8 cellular contexts compared by ENCODE assay signal in genomic region chr12:101773560-101774206, GRCh38. TPM values are rescaled to one million over a fixed set of nuclear protein-coding genes. Genes with fewer than 3 reads are reported as not detected.
DNase-seq lines count a peak whose midpoint lies in the region; ATAC-seq and TF ChIP-seq lines count a peak whose summit lies in the region.

No MANE protein-coding gene starts in this region.

- peaks cover 0 to 63% (median 31%) of the 10 kb centered on the region in 9 donors for H3K36me3 ChIP-seq in heart left ventricle

- H3K4me1 ChIP-seq in H9 (ENCODE audit: insufficient read depth, low read length) (no peaks in the 10 kb centered on the region), heart left ventricle (peaks cover 0 to 44% (median 1%) of the 10 kb centered on the region in 12 donors)

- no peak overlapping the region for H4K8ac ChIP-seq in H9 (replicated peaks; ENCODE audit: insufficient read length, low read depth, low read length)

- H3K4me1 Mint-ChIP-seq in H9, result no peaks in the 10 kb centered on the region
- H3K4me1 Mint-ChIP-seq in activated naive CD8-positive, alpha-beta T cell treated with anti-CD3 and anti-CD28 coated beads for 36 hours, result no peaks in the 10 kb centered on the region

- H2BK5ac ChIP-seq in H9 (ENCODE audit: insufficient read length, low read length), result no peak overlapping the region

- H3K14ac ChIP-seq in H9 (ENCODE audit: insufficient read depth, low read length), result no peak overlapping the region

- H3K9me3 ChIP-seq in H9 (ENCODE audit: control insufficient read depth, low read depth, low read length), result no peaks in the 10 kb centered on the region
- H3K9me3 ChIP-seq in heart left ventricle, result no peaks in the 10 kb centered on the region

- no peak overlapping the region for H3K23ac ChIP-seq in H9 (ENCODE audit: insufficient read length, low read depth, low read length)

- H3K27ac ChIP-seq in H9 (ENCODE audit: insufficient read length, low read depth, low read length) (no peak overlapping the region), heart left ventricle (no peak overlapping the region)

- no peak overlapping the region for H3K4me2 ChIP-seq in H9 (ENCODE audit: insufficient read depth, insufficient read length, low read length)

- TF ChIP-seq POLR2A in NB4 (IDR thresholded peaks at IDR 0.05; ENCODE audit: extremely low read depth, insufficient read length) (no peak), heart left ventricle (IDR thresholded peaks at IDR 0.05) (no peak)

- H2AK5ac ChIP-seq in H9 (ENCODE audit: insufficient read length, low read length), result no peak overlapping the region

- no peak overlapping the region for H4K5ac ChIP-seq in H9 (ENCODE audit: insufficient read length, low read depth, low read length)

- no peaks in the 10 kb centered on the region for H3K79me2 ChIP-seq in H9 (ENCODE audit: insufficient read depth, low read length)

- no peak overlapping the region for H3K4ac ChIP-seq in H9 (ENCODE audit: low read depth, low read length)

- H3K27me3 Mint-ChIP-seq in H9 (ENCODE audit: low read depth), result no peaks in the 10 kb centered on the region
- H3K27me3 Mint-ChIP-seq in activated naive CD8-positive, alpha-beta T cell treated with anti-CD3 and anti-CD28 coated beads for 36 hours, result no peaks in the 10 kb centered on the region

- no peaks in the 10 kb centered on the region for H3K27me3 ChIP-seq in H9 (ENCODE audit: insufficient read depth, low read length)
- no peaks in the 10 kb centered on the region for H3K27me3 ChIP-seq in heart left ventricle

- no peaks in the 10 kb centered on the region for H3K9me3 Mint-ChIP-seq in H9
- no peaks in the 10 kb centered on the region for H3K9me3 Mint-ChIP-seq in activated naive CD8-positive, alpha-beta T cell treated with anti-CD3 and anti-CD28 coated beads for 36 hours

- DNase-seq in ELR (ENCODE audit: low read depth) (peak; percentile 74), H9 (peak; percentile 55), NB4 (ENCODE audit: low read depth) (peak; percentile 88), SKM-1 treated with dmso at 0.1 percent for 144 hours (lab: John Stamatoyannopoulos, UW; ENCODE audit: unreplicated experiment) (peak; percentile 39), heart left ventricle (peak in 4 of 5 donors; percentile 41 to 63 (median 50)), pulmonary artery endothelial cell (ENCODE audit: low read depth, low spot score) (peak; percentile 41), OCI-M2 (lab: John Stamatoyannopoulos, UW; ENCODE audit: unreplicated experiment) (no peak)
- DNase-seq in activated naive CD8-positive, alpha-beta T cell treated with anti-CD3 and anti-CD28 coated beads for 36 hours, result peak; percentile 57

- no peaks in the 10 kb centered on the region for H3K79me1 ChIP-seq in H9 (ENCODE audit: insufficient read depth, low read depth, low read length, poor library complexity, severe bottlenecking)

- 100% methylated on average over 1 of the region's 3 CpGs for WGBS in H9 (ENCODE audit: extremely low coverage, insufficient read length, low lambda C conversion rate)
- 65 to 70% (median 68%) methylated on average over 3 of the region's 3 CpGs for WGBS in heart left ventricle, 4 donors

- H2BK20ac ChIP-seq in H9 (ENCODE audit: low read depth, low read length, poor library complexity, severe bottlenecking), result no peak overlapping the region

- no peaks in the 10 kb centered on the region for H3K23me2 ChIP-seq in H9 (ENCODE audit: insufficient read length, low read depth, low read length, poor library complexity, severe bottlenecking)

- no peak overlapping the region for H3K56ac ChIP-seq in H9 (ENCODE audit: insufficient read length, low read depth, low read length)

- H3K9ac ChIP-seq in H9 (ENCODE audit: extremely low read depth, insufficient read length, low read length), result no peak overlapping the region

- no peak overlapping the region for H4K91ac ChIP-seq in H9 (ENCODE audit: insufficient read length, low read depth, low read length)

- H2BK15ac ChIP-seq in H9 (ENCODE audit: low read depth, low read length), result no peak overlapping the region

- no peaks in the 10 kb centered on the region for H4K20me1 ChIP-seq in H9 (ENCODE audit: control insufficient read depth, insufficient read depth, insufficient read length)

- intact Hi-C loops in heart left ventricle (cut with DNase I), result loop anchor here in 9 of 10 donors (2.0 to 10.0 kb wide), 6 partner anchors 57 to 369 kb away; partner anchors contain the start of genes GNPTAB (in 6 of the 9) and ARL1 (in 1 of the 9)

- peak overlapping the region in 2 of 3 experiments; percentile 46 to 62; a peak in 3 of 7 replicates for H3K27ac Mint-ChIP-seq in H9
- no peak overlapping the region for H3K27ac Mint-ChIP-seq in activated naive CD8-positive, alpha-beta T cell treated with anti-CD3 and anti-CD28 coated beads for 36 hours

- no peak overlapping the region for H3K18ac ChIP-seq in H9 (ENCODE audit: insufficient read length, low read depth, low read length)

- no peak overlapping the region for H3K4me3 Mint-ChIP-seq in H9
- H3K4me3 Mint-ChIP-seq in activated naive CD8-positive, alpha-beta T cell treated with anti-CD3 and anti-CD28 coated beads for 36 hours, result no peak overlapping the region

- peaks cover 7 to 41% (median 36%) of the 10 kb centered on the region in 3 experiments; a peak in 6 of 7 replicates for H3K36me3 Mint-ChIP-seq in H9 (ENCODE audit: insufficient read depth in 1 of 3, low read depth in 3 of 3)
- peaks cover 12% of the 10 kb centered on the region for H3K36me3 Mint-ChIP-seq in activated naive CD8-positive, alpha-beta T cell treated with anti-CD3 and anti-CD28 coated beads for 36 hours

- H3K4me3 ChIP-seq in NB4 (ENCODE audit: low read depth, low read length) (no peak overlapping the region), heart left ventricle (no peak overlapping the region)

- peak in 3 of 4 donors; percentile 69 to 77 (median 74) for ATAC-seq in heart left ventricle

- H2BK12ac ChIP-seq in H9 (ENCODE audit: insufficient read length, low read depth, low read length), result no peak overlapping the region

- no peak overlapping the region for H2BK120ac ChIP-seq in H9 (ENCODE audit: low read depth, low read length, poor library complexity, severe bottlenecking)

- no peak overlapping the region for H2AFZ ChIP-seq in H9 (ENCODE audit: low read length)

- H3T11ph ChIP-seq in H9 (ENCODE audit: low read length), result no peak overlapping the region

- peak; percentile 95 for TF ChIP-seq CTCF in H9 (conservative IDR thresholded peaks at IDR 0.05)
- peak; percentile 92 for TF ChIP-seq CTCF in NB4 (IDR thresholded peaks at IDR 0.05; ENCODE audit: low read depth, low read length)
- peak in 11 of 12 donors; percentile 89 to 99 (median 95) for TF ChIP-seq CTCF in heart left ventricle (IDR thresholded peaks at IDR 0.05)

RNA-seq across cellular contexts. Expression of gene SYCP3, which starts 34.4 kb away (rescaled TPM):
- total RNA-seq in H9 (2021), result 0.31 TPM in 1 of 2 replicates, not detected in the other
- under 1 TPM; 0.21 to 0.22 TPM for total RNA-seq in activated naive CD8-positive, alpha-beta T cell treated with anti-CD3 and anti-CD28 coated beads for 36 hours
- total RNA-seq in heart left ventricle, result not detected
- under 1 TPM in 1 of 2 donors, not detected in 1; 0.04 TPM for polyA plus RNA-seq in heart left ventricle
- total RNA-seq in pulmonary artery endothelial cell, result under 0.01 and 0.18 TPM in 2 replicates

RNA-seq across cellular contexts. Expression of gene GNPTAB, which starts 57.1 kb away (rescaled TPM):
- total RNA-seq in H9 (2021) (42.8 and 44.3 TPM in 2 replicates), heart left ventricle (10 to 100 TPM; 23.5 to 61.2 (median 45.9) TPM), pulmonary artery endothelial cell (27.2 and 32.2 TPM in 2 replicates)
- 10 to 100 TPM; 44.9 to 47.4 TPM for total RNA-seq in activated naive CD8-positive, alpha-beta T cell treated with anti-CD3 and anti-CD28 coated beads for 36 hours
- polyA plus RNA-seq in heart left ventricle, result 10 to 100 TPM; 18.0 to 24.0 TPM
